In the genomic region with DNA sequence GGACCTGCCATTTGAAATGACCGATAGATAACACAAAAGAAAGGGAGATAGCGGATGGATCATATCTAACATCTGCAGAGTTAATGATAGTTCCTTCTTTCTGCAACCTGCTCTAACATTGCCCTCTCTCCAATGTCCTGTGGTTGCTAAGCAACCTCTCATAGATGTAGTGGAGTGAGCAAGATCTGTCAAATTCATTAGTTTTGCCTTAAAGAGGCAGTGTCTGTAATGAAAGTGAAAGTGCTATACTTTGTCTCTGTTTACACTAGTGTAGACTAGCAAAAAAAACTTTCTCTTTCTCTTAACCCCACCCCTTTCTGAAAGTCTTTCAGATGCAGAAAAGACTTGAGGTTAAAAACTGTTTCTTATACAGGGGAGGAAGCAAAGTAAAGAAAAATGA, we compare ENCODE assay signal across 1 cellular context.
TF ChIP-seq lines count a peak whose summit lies in the region.

No MANE protein-coding gene starts in this region.

TF ChIP-seq in GM12878, 131 proteins besides CTCF, POLR2A, EP300 and RAD21 (continued from another document):
- TF ChIP-seq, protein P1, sequence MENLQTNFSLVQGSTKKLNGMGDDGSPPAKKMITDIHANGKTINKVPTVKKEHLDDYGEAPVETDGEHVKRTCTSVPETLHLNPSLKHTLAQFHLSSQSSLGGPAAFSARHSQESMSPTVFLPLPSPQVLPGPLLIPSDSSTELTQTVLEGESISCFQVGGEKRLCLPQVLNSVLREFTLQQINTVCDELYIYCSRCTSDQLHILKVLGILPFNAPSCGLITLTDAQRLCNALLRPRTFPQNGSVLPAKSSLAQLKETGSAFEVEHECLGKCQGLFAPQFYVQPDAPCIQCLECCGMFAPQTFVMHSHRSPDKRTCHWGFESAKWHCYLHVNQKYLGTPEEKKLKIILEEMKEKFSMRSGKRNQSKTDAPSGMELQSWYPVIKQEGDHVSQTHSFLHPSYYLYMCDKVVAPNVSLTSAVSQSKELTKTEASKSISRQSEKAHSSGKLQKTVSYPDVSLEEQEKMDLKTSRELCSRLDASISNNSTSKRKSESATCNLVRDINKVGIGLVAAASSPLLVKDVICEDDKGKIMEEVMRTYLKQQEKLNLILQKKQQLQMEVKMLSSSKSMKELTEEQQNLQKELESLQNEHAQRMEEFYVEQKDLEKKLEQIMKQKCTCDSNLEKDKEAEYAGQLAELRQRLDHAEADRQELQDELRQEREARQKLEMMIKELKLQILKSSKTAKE (IDR thresholded peaks at IDR 0.05; ENCODE audit: low read depth, poor library complexity, severe bottlenecking): peak; percentile 64
- TF ChIP-seq EGR1 (IDR thresholded peaks at IDR 0.05; ENCODE audit: borderline replicate concordance in 1 of 2, low read depth in 2 of 2, low read length in 2 of 2) (no peak), IKZF1 (conservative IDR thresholded peaks at IDR 0.05) (no peak), BMI1 (IDR thresholded peaks at IDR 0.05; ENCODE audit: borderline replicate concordance) (peak; percentile 98), SMAD1 (IDR thresholded peaks at IDR 0.05; ENCODE audit: low read depth, partially characterized antibody) (no peak), KLF5 (IDR thresholded peaks at IDR 0.05; ENCODE audit: partially characterized antibody) (no peak), CBFB (IDR thresholded peaks at IDR 0.05; ENCODE audit: low read depth) (no peak), ZNF384 (IDR thresholded peaks at IDR 0.05; ENCODE audit: borderline replicate concordance, low read depth, low read length) (peak; percentile 70)
- TF ChIP-seq, protein P2, sequence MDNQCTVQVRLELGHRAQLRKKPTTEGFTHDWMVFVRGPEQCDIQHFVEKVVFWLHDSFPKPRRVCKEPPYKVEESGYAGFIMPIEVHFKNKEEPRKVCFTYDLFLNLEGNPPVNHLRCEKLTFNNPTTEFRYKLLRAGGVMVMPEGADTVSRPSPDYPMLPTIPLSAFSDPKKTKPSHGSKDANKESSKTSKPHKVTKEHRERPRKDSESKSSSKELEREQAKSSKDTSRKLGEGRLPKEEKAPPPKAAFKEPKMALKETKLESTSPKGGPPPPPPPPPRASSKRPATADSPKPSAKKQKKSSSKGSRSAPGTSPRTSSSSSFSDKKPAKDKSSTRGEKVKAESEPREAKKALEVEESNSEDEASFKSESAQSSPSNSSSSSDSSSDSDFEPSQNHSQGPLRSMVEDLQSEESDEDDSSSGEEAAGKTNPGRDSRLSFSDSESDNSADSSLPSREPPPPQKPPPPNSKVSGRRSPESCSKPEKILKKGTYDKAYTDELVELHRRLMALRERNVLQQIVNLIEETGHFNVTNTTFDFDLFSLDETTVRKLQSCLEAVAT (IDR thresholded peaks at IDR 0.05): peak; percentile 90
- TF ChIP-seq, protein P3, sequence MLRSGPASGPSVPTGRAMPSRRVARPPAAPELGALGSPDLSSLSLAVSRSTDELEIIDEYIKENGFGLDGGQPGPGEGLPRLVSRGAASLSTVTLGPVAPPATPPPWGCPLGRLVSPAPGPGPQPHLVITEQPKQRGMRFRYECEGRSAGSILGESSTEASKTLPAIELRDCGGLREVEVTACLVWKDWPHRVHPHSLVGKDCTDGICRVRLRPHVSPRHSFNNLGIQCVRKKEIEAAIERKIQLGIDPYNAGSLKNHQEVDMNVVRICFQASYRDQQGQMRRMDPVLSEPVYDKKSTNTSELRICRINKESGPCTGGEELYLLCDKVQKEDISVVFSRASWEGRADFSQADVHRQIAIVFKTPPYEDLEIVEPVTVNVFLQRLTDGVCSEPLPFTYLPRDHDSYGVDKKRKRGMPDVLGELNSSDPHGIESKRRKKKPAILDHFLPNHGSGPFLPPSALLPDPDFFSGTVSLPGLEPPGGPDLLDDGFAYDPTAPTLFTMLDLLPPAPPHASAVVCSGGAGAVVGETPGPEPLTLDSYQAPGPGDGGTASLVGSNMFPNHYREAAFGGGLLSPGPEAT (IDR thresholded peaks at IDR 0.05; ENCODE audit: low read depth): peak; percentile 44; the same call in 1 of the 2 replicates
TF ChIP-seq in GM12878: peak in this region for 10.
